ENCODE assay signal across 1 cellular context in the genomic region with DNA sequence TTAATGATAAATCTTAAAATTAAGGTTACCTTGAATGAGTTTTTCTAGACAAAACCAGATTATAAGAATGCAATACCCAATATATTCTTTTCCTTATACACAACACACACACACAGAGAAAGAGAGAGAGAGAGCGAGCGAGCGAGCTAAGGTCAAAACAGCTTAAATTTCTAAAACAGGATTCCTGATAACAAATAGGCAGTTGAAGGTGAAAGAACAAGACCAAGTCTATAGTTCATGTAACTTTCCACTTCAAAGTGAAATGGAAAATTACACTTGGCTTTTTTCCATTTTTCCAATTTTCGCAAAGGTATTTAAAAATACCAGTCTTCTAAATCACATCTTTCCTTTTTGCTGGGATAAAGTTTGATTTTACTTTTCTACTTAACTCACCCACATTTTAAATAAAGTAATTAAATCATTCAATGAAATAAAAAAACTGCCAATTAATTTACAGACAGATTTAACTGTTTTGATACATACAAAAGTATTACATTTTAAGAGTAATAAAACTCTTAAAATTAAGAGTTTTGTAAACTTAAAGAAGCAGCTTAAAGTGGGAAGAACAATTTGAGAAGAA.
TF ChIP-seq lines count a peak whose summit lies in the region.

No MANE protein-coding gene starts in this region.

TF ChIP-seq in HepG2, 621 proteins besides CTCF, POLR2A, EP300 and RAD21 (continued from another document and continues in another):
- TF ChIP-seq AHDC1 (CRISPR knock-in tag; IDR thresholded peaks at IDR 0.05; ENCODE audit: borderline replicate concordance) (peak; percentile 95; the same call in 1 of the 2 replicates), HNF4G (IDR thresholded peaks at IDR 0.05; ENCODE audit: borderline replicate concordance, low read depth, low read length) (peak; percentile 98), HNF4G (CRISPR knock-in tag; IDR thresholded peaks at IDR 0.05; ENCODE audit: borderline replicate concordance, low read depth) (no peak; the same call in 1 of the 2 replicates), HNRNPUL1 (IDR thresholded peaks at IDR 0.05; ENCODE audit: low read depth, low read length) (no peak), ZNF124 (CRISPR knock-in tag; IDR thresholded peaks at IDR 0.05) (peak; percentile 98), TARDBP (CRISPR knock-in tag; IDR thresholded peaks at IDR 0.05) (peak; percentile 54; the same call in 1 of the 2 replicates), FUBP1 (CRISPR knock-in tag; IDR thresholded peaks at IDR 0.05; ENCODE audit: borderline replicate concordance) (no peak), KAT8 (CRISPR knock-in tag; IDR thresholded peaks at IDR 0.05) (peak; percentile 89), ZKSCAN5 (CRISPR knock-in tag; IDR thresholded peaks at IDR 0.05) (no peak), SMAD3 (CRISPR knock-in tag; IDR thresholded peaks at IDR 0.05) (peak; percentile 90), FIP1L1 (IDR thresholded peaks at IDR 0.05; ENCODE audit: borderline replicate concordance, insufficient read depth, low read depth, low read length) (no peak), ZFP91 (CRISPR knock-in tag; IDR thresholded peaks at IDR 0.05; ENCODE audit: borderline replicate concordance) (no peak), ZNF746 (CRISPR knock-in tag; IDR thresholded peaks at IDR 0.05) (no peak), EHMT2 (IDR thresholded peaks at IDR 0.05; ENCODE audit: borderline replicate concordance, low read depth, low read length) (peak; percentile 81), ZNF775 (CRISPR knock-in tag; IDR thresholded peaks at IDR 0.05; ENCODE audit: borderline replicate concordance) (no peak), ZFX (CRISPR knock-in tag; IDR thresholded peaks at IDR 0.05; ENCODE audit: low read depth) (no peak), PPARG (CRISPR knock-in tag; conservative IDR thresholded peaks at IDR 0.05) (peak; percentile 96), GATA4 (IDR thresholded peaks at IDR 0.05; ENCODE audit: borderline replicate concordance, low read depth) (peak; percentile 93), CEBPG (CRISPR knock-in tag; IDR thresholded peaks at IDR 0.05) (peak; percentile 80), ZFP36 (IDR thresholded peaks at IDR 0.05; ENCODE audit: borderline replicate concordance, low read depth, low read length, partially characterized antibody) (no peak), ZSCAN30 (CRISPR knock-in tag; IDR thresholded peaks at IDR 0.05) (no peak), SALL1 (CRISPR knock-in tag; IDR thresholded peaks at IDR 0.05) (peak; percentile 62; the same call in 1 of the 2 replicates), ZNF224 (CRISPR knock-in tag; IDR thresholded peaks at IDR 0.05) (no peak), NCOA2 (CRISPR knock-in tag; IDR thresholded peaks at IDR 0.05) (peak; percentile 97), ZNF580 (CRISPR knock-in tag; IDR thresholded peaks at IDR 0.05; ENCODE audit: borderline replicate concordance, low read depth) (no peak), ZNF414 (CRISPR knock-in tag; IDR thresholded peaks at IDR 0.05) (0 out of 2 replicates have a peak, but pooled peaks have one; percentile 26), ZNF350 (CRISPR knock-in tag; IDR thresholded peaks at IDR 0.05; ENCODE audit: borderline replicate concordance, low read depth) (no peak), KDM5A (IDR thresholded peaks at IDR 0.05; ENCODE audit: borderline replicate concordance, low read length) (peak; percentile 29; the same call in 1 of the 2 replicates), HDAC1 (CRISPR knock-in tag; IDR thresholded peaks at IDR 0.05) (peak; percentile 78), RBM39 (IDR thresholded peaks at IDR 0.05; ENCODE audit: low read depth, low read length, poor library complexity, severe bottlenecking) (no peak), ISL2 (CRISPR knock-in tag; IDR thresholded peaks at IDR 0.05) (peak; percentile 95), TEAD2 (CRISPR knock-in tag; IDR thresholded peaks at IDR 0.05) (no peak), HMG20B (CRISPR knock-in tag; conservative IDR thresholded peaks at IDR 0.05) (peak; percentile 77; the same call in 1 of the 2 replicates), ZNF557 (CRISPR knock-in tag; IDR thresholded peaks at IDR 0.05) (0 out of 2 replicates have a peak, but pooled peaks have one; percentile 68), ZSCAN29 (CRISPR knock-in tag; conservative IDR thresholded peaks at IDR 0.05) (peak; percentile 63; the same call in 1 of the 2 replicates), SMAD9 (CRISPR knock-in tag; IDR thresholded peaks at IDR 0.05) (no peak)
- TF ChIP-seq, protein P1, sequence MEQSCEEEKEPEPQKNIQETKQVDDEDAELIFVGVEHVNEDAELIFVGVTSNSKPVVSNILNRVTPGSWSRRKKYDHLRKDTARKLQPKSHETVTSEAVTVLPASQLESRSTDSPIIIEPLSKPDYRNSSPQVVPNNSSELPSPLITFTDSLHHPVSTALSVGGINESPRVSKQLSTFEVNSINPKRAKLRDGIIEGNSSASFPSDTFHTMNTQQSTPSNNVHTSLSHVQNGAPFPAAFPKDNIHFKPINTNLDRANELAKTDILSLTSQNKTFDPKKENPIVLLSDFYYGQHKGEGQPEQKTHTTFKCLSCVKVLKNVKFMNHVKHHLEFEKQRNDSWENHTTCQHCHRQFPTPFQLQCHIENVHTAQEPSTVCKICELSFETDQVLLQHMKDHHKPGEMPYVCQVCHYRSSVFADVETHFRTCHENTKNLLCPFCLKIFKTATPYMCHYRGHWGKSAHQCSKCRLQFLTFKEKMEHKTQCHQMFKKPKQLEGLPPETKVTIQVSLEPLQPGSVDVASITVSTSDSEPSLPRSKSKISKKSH (CRISPR knock-in tag; IDR thresholded peaks at IDR 0.05; ENCODE audit: borderline replicate concordance): no peak
- TF ChIP-seq, protein P2, sequence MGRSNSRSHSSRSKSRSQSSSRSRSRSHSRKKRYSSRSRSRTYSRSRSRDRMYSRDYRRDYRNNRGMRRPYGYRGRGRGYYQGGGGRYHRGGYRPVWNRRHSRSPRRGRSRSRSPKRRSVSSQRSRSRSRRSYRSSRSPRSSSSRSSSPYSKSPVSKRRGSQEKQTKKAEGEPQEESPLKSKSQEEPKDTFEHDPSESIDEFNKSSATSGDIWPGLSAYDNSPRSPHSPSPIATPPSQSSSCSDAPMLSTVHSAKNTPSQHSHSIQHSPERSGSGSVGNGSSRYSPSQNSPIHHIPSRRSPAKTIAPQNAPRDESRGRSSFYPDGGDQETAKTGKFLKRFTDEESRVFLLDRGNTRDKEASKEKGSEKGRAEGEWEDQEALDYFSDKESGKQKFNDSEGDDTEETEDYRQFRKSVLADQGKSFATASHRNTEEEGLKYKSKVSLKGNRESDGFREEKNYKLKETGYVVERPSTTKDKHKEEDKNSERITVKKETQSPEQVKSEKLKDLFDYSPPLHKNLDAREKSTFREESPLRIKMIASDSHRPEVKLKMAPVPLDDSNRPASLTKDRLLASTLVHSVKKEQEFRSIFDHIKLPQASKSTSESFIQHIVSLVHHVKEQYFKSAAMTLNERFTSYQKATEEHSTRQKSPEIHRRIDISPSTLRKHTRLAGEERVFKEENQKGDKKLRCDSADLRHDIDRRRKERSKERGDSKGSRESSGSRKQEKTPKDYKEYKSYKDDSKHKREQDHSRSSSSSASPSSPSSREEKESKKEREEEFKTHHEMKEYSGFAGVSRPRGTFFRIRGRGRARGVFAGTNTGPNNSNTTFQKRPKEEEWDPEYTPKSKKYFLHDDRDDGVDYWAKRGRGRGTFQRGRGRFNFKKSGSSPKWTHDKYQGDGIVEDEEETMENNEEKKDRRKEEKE (IDR thresholded peaks at IDR 0.05): no peak
- TF ChIP-seq, protein P3, sequence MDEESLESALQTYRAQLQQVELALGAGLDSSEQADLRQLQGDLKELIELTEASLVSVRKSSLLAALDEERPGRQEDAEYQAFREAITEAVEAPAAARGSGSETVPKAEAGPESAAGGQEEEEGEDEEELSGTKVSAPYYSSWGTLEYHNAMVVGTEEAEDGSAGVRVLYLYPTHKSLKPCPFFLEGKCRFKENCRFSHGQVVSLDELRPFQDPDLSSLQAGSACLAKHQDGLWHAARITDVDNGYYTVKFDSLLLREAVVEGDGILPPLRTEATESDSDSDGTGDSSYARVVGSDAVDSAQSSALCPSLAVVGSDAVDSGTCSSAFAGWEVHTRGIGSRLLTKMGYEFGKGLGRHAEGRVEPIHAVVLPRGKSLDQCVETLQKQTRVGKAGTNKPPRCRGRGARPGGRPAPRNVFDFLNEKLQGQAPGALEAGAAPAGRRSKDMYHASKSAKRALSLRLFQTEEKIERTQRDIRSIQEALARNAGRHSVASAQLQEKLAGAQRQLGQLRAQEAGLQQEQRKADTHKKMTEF (CRISPR knock-in tag; IDR thresholded peaks at IDR 0.05): peak; percentile 78
